8 cellular contexts compared by ENCODE assay signal in the genomic region with DNA sequence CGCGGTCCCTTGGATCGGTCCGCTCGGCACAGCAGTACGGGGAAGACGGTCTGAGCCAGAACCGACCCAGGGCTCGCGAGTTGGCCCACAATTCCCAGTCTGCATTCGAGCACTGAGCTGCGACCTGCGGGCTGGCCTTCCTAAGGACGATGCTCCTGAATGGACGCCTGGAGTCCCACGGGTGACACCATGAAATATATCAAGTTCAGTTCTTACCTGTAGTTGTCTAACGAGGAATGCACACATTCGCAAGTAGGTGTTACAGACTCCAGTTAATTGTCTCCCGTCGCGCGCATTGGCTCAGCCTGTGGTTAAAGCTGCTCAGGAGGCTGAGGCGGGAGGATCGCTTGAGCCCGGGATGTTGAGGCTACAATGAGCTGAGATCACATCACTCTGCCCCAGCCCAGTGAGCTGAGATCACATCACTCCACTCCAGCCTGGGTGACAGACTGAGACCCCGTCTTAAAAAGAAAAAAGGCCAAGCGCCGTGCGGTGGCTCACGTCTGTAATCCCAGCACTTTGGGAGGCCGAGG. TPM values are rescaled to one million over a fixed set of nuclear protein-coding genes. Genes with fewer than 3 reads are reported as not detected.
DNase-seq lines count a peak whose midpoint lies in the region; ATAC-seq and TF ChIP-seq lines count a peak whose summit lies in the region.

No MANE protein-coding gene starts in this region.

- no peak for ATAC-seq in GM19328 (IDR thresholded peaks at IDR 0.05; ENCODE audit: unreplicated experiment)

- H3K9me3 ChIP-seq in OCI-LY3 (ENCODE audit: insufficient read depth, low read length): no peaks in the 10 kb centered on the region
- no peaks in the 10 kb centered on the region for H3K9me3 ChIP-seq in effector memory CD4-positive, alpha-beta T cell (ENCODE audit: control insufficient read depth, low read length)
- H3K9me3 ChIP-seq in neural cell (ENCODE audit: low read length): no peaks in the 10 kb centered on the region

- peaks cover 0 to 2% (median 0%) of the 10 kb centered on the region in 7 donors for H3K9me3 Mint-ChIP-seq in CD14-positive monocyte

- no peaks in the 10 kb centered on the region for H3K27me3 Mint-ChIP-seq in CD14-positive monocyte (ENCODE audit: low read depth in 3 of 3)

- peaks cover 2% of the 10 kb centered on the region for H3K36me3 ChIP-seq in OCI-LY3 (replicated peaks; ENCODE audit: low read depth, low read length)
- peaks cover 4% of the 10 kb centered on the region for H3K36me3 ChIP-seq in effector memory CD4-positive, alpha-beta T cell (ENCODE audit: control insufficient read depth, insufficient read depth, low read length)
- H3K36me3 ChIP-seq in neural cell (ENCODE audit: insufficient read depth, low read length): peaks cover 3% of the 10 kb centered on the region

- H3K79me2 ChIP-seq in OCI-LY3 (ENCODE audit: low read length): no peaks in the 10 kb centered on the region
- H3K79me2 ChIP-seq in neural cell (replicated peaks; ENCODE audit: insufficient read depth, low read length): no peaks in the 10 kb centered on the region

- TF ChIP-seq RAD21 in neural cell (conservative IDR thresholded peaks at IDR 0.05): no peak

- H3K4me3 ChIP-seq in OCI-LY3 (ENCODE audit: low read length): peak overlapping the region; percentile 86
- peak overlapping the region; percentile 67 for H3K4me3 ChIP-seq in effector memory CD4-positive, alpha-beta T cell (ENCODE audit: insufficient read depth, low read depth, low read length, poor library complexity, severe bottlenecking)
- peak overlapping the region; percentile 76 for H3K4me3 ChIP-seq in neural cell (ENCODE audit: low read length)

- intact Hi-C loops in CD14-positive monocyte (cut with micrococcal nuclease): no loop called here

- peaks cover 4% of the 10 kb centered on the region; the same call in 1 of the 2 replicates for H3K4me1 ChIP-seq in OCI-LY3 (ENCODE audit: low read length)
- peaks cover 4% of the 10 kb centered on the region for H3K4me1 ChIP-seq in effector memory CD4-positive, alpha-beta T cell (ENCODE audit: control insufficient read depth, insufficient read depth, low read length, poor library complexity, severe bottlenecking)

- DNase-seq in CD14-positive monocyte (ENCODE audit: low spot score) (no peak), amniotic stem cell (lab: John Stamatoyannopoulos, UW) (no peak), NCI-H82 treated with DMSO at 0.1 percent for 48 hours (lab: John Stamatoyannopoulos, UW; ENCODE audit: unreplicated experiment) (no peak), NCI-H2081 treated with DMSO at 0.1 percent for 48 hours (lab: John Stamatoyannopoulos, UW) (no peak)
- peak in 1 of 3 donors; percentile 4 for DNase-seq in effector memory CD4-positive, alpha-beta T cell

- H3K36me3 Mint-ChIP-seq in CD14-positive monocyte: peaks cover 11 to 17% of the 10 kb centered on the region in 2 donors

- H3K27ac Mint-ChIP-seq in CD14-positive monocyte: peak overlapping the region; percentile 40 to 90 (median 85)

- peak overlapping the region; percentile 85 to 93 for H3K4me3 Mint-ChIP-seq in CD14-positive monocyte

- TF ChIP-seq CTCF in CD14-positive monocyte (IDR thresholded peaks at IDR 0.05) (peak; percentile 47), OCI-LY3 (IDR thresholded peaks at IDR 0.05; ENCODE audit: low read depth, low read length) (no peak), neural cell (IDR thresholded peaks at IDR 0.05; ENCODE audit: poor library complexity, severe bottlenecking) (peak; percentile 16)

- peaks cover 15% of the 10 kb centered on the region for H3K4me1 Mint-ChIP-seq in CD14-positive monocyte

- TF ChIP-seq EP300 in neural cell (conservative IDR thresholded peaks at IDR 0.05; ENCODE audit: poor library complexity, severe bottlenecking): no peak

- no peak overlapping the region for H2AFZ ChIP-seq in OCI-LY3 (ENCODE audit: low read depth, low read length)
- peak overlapping the region; percentile 90 for H2AFZ ChIP-seq in neural cell (ENCODE audit: low read depth, low read length)

- H3K9me2 ChIP-seq in neural cell (ENCODE audit: insufficient read depth, low read length): no peaks in the 10 kb centered on the region

- H4K20me1 ChIP-seq in OCI-LY3 (ENCODE audit: insufficient read depth, low read length): no peaks in the 10 kb centered on the region
- H4K20me1 ChIP-seq in neural cell (ENCODE audit: insufficient read depth): no peaks in the 10 kb centered on the region

- H3K27ac ChIP-seq in OCI-LY3 (ENCODE audit: low read length) (no peak overlapping the region), neural cell (ENCODE audit: low read length) (peak overlapping the region; percentile 23)
- H3K27ac ChIP-seq in effector memory CD4-positive, alpha-beta T cell (ENCODE audit: insufficient read depth, low read length, poor library complexity, severe bottlenecking): peak overlapping the region; percentile 83

- H3K27me3 ChIP-seq in OCI-LY3 (ENCODE audit: low read depth, low read length): no peaks in the 10 kb centered on the region
- H3K27me3 ChIP-seq in effector memory CD4-positive, alpha-beta T cell (replicated peaks; ENCODE audit: control insufficient read depth, insufficient read depth, low read length, poor library complexity, severe bottlenecking): no peaks in the 10 kb centered on the region
- no peaks in the 10 kb centered on the region for H3K27me3 ChIP-seq in neural cell (ENCODE audit: insufficient read depth, low read depth, low read length)

- H3K9ac ChIP-seq in OCI-LY3 (ENCODE audit: low read length) (peak overlapping the region; percentile 72), neural cell (ENCODE audit: low read length) (peak overlapping the region; percentile 77)

- H3F3A ChIP-seq in neural cell (ENCODE audit: insufficient read depth, low read length, poor library complexity, severe bottlenecking): no peaks in the 10 kb centered on the region

- H3K4me2 ChIP-seq in OCI-LY3 (ENCODE audit: low read length): peak overlapping the region; percentile 88
- no peak overlapping the region for H3K4me2 ChIP-seq in neural cell (ENCODE audit: low read length)

TF ChIP-seq in neural cell, 6 proteins besides CTCF, POLR2A, EP300 and RAD21:
- TF ChIP-seq SMC3 (conservative IDR thresholded peaks at IDR 0.05; ENCODE audit: poor library complexity) (no peak), TAF1 (IDR thresholded peaks at IDR 0.05; ENCODE audit: low read depth) (no peak), POLR2AphosphoS5 (IDR thresholded peaks at IDR 0.05) (no peak), MXI1 (conservative IDR thresholded peaks at IDR 0.05; ENCODE audit: poor library complexity, severe bottlenecking) (no peak), EZH2 (IDR thresholded peaks at IDR 0.05; ENCODE audit: borderline replicate concordance, insufficient read depth, low read length, poor library complexity, severe bottlenecking) (no peak)

RNA-seq across cellular contexts. Expression of gene PEX7, which starts 0.8 kb away (rescaled TPM):
- 1 to 10 TPM; 3.9 to 6.1 TPM for polyA plus RNA-seq in CD14-positive monocyte
- polyA plus RNA-seq in neural cell: 5.3 and 10.8 TPM in 2 replicates
- 6.1 and 7.4 TPM in 2 replicates for polyA minus RNA-seq in neural cell

RNA-seq across cellular contexts. Expression of gene MAP3K5, which starts 30.9 kb away (rescaled TPM):
- polyA plus RNA-seq in CD14-positive monocyte (10 to 100 TPM in 1 of 2 donors, 1 to 10 TPM in 1; 9.6 to 11.1 TPM), neural cell (1.4 and 2.0 TPM in 2 replicates)
- polyA minus RNA-seq in neural cell: 2.9 and 3.1 TPM in 2 replicates
